ENCODE assay signal across 1 cellular context in genomic region chr1:222996307-222996983, GRCh38.
TF ChIP-seq lines count a peak whose summit lies in the region.

No MANE protein-coding gene starts in this region.

TF ChIP-seq in K562, 482 proteins besides CTCF, POLR2A, EP300 and RAD21 (continued from another document):
- TF ChIP-seq SNAPC5 (CRISPR knock-in tag; IDR thresholded peaks at IDR 0.05), result no peak
